25 cellular contexts compared by ENCODE assay signal in the genomic region with DNA sequence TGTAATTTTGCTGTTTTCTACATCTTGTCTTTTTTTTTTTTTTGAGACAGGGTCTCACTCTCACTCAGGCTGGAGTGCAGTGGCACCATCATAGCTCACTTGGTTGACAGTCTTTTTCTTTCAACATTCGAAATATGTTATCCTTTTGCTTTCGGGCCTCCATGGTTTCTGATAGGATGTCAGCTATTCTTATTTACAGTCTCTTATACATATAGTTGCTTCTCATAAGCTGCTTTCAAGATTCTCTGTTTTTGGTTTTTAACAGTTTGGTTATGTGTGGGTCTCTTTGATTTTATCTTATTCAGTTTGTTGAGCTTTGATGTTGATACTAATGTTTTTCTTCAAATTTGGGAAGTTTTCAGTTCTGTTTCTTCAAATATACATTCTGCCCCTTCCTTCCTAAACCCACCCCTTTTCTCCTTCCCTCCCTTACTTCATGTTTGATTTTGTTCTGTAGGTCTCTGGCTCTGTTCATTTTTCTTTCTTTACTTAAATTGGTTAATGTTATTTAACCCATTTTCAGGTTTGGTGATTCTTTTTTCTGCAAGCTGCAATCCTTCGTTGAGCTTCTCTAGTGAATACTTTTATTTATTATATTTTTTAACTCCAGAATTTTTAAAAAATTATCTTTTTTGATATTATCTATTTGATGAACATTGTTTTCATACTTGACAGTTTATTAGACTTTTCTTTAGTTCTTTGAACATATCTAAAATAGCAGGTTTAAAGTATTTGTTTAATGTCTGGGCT. TPM values are rescaled to one million over a fixed set of nuclear protein-coding genes. Genes with fewer than 3 reads are reported as not detected.
DNase-seq lines count a peak whose midpoint lies in the region; ATAC-seq lines count a peak whose summit lies in the region.
"Had no signal": no experiment of that assay in that cellular context is flagged by ENCODE, and none has a peak within 500 bp of the region (broad histone marks: within the 10 kb centered on the region; RNA-seq: fewer than 3 reads in every experiment).

No MANE protein-coding gene starts in this region.

- POLR2A ChIA-PET in CD4-positive, alpha-beta memory T cell (lab: Charles Lee; ENCODE audit: partially characterized antibody), result interaction anchor here (0.9 to 2.7 kb wide), 3 partner anchors 15 to 125 kb away, joined by 3 to 16 read pairs (median 3); a partner anchor contains a TSS

- no peak for ATAC-seq in activated naive CD8-positive, alpha-beta T cell treated with anti-CD3 and anti-CD28 coated beads, Interleukin-2, amount 50 U/mL, for 24 hours
- ATAC-seq in natural killer cell treated with Interleukin-12 subunit alpha and Interleukin-12 subunit beta and Interleukin-15 and Interleukin-18, amount 100 ng/mL, for 72 hours, result no peak
- ATAC-seq: lower lobe of right lung, mucosa of descending colon, right cardiac atrium had no signal

- no peaks in the 10 kb centered on the region for H3K36me3 ChIP-seq in CD4-positive, alpha-beta memory T cell (ENCODE audit: insufficient read depth, low read length)
- H3K36me3 ChIP-seq: colonic mucosa, lower lobe of right lung had no signal

- CTCF ChIA-PET in CD4-positive, alpha-beta memory T cell (lab: Charles Lee; ENCODE audit: partially characterized antibody), result interaction anchor here (1.0 to 1.2 kb wide), 2 partner anchors 18 to 21 kb away, joined by 3 to 4 read pairs; no protein-coding TSS in a partner anchor

- peaks cover 18% of the 10 kb centered on the region for H3K9me3 Mint-ChIP-seq in activated CD4-positive, alpha-beta T cell treated with anti-CD3 and anti-CD28 coated beads, Interleukin-2, amount 10 ng/mL, durations not matched to agents 24 days and 14 days
- H3K9me3 Mint-ChIP-seq in CD4-positive, alpha-beta memory T cell, result peaks cover 5 to 50% (median 23%) of the 10 kb centered on the region in 8 donors
- peaks cover 27% of the 10 kb centered on the region for H3K9me3 Mint-ChIP-seq in activated naive CD8-positive, alpha-beta T cell treated with anti-CD3 and anti-CD28 coated beads, Interleukin-2, amount 50 U/mL, for 24 hours
- no peaks in the 10 kb centered on the region for H3K9me3 Mint-ChIP-seq in natural killer cell treated with Interleukin-12 subunit alpha and Interleukin-12 subunit beta and Interleukin-15 and Interleukin-18, amount 100 ng/mL, for 72 hours

- DNase-seq in activated CD4-positive, alpha-beta T cell treated with anti-CD3 and anti-CD28 coated beads, Interleukin-2, amount 10 ng/mL, durations not matched to agents 24 days and 14 days, result no peak
- DNase-seq in activated CD4-positive, alpha-beta T cell treated with anti-CD3 and anti-CD28 coated beads for 1 hour, result no peak
- no peak for DNase-seq in CD4-positive, alpha-beta memory T cell
- DNase-seq in activated naive CD8-positive, alpha-beta T cell treated with anti-CD3 and anti-CD28 coated beads, Interleukin-2, amount 50 U/mL, for 24 hours, result no peak
- DNase-seq in natural killer cell treated with Interleukin-12 subunit alpha and Interleukin-12 subunit beta and Interleukin-15 and Interleukin-18, amount 100 ng/mL, for 72 hours (ENCODE audit: low spot score), result no peak
- no peak for DNase-seq in superior temporal gyrus (ENCODE audit: extremely low spot score)
- no peak for DNase-seq in NK-92 treated with Interleukin-12 subunit alpha and Interleukin-12 subunit beta, amount 100 ng/mL, for 24 hours (lab: John Stamatoyannopoulos, UW)
- no peak for DNase-seq in iPS-NIHi11 (ENCODE audit: low spot score)
- DNase-seq: 8988T; activated CD4-positive, alpha-beta T cell treated with anti-CD3 and anti-CD28 coated beads for 4 hours; amniotic stem cell; colonic mucosa; effector CD8-positive, alpha-beta T cell; EL; head of caudate nucleus; KBM-7; lower lobe of right lung; mucosa of descending colon; NCI-H1417 treated with DMSO at 0.1 percent for 48 hours; NCI-H2081; NCI-H82; right cardiac atrium; stimulated activated CD4-positive, alpha-beta T cell treated with anti-CD3 and anti-CD28 coated beads, Interleukin-4, amount 100 ng/mL, for 24 hours; stimulated activated naive CD4-positive, alpha-beta T cell had no signal

- H3K4me3 ChIP-seq in CD4-positive, alpha-beta memory T cell (ENCODE audit: low read length in 2 of 2), result no peak overlapping the region
- H3K4me3 ChIP-seq: colonic mucosa, lower lobe of right lung, mucosa of descending colon had no signal

- no peaks in the 10 kb centered on the region for H3K27me3 Mint-ChIP-seq in activated CD4-positive, alpha-beta T cell treated with anti-CD3 and anti-CD28 coated beads, Interleukin-2, amount 10 ng/mL, durations not matched to agents 24 days and 14 days
- H3K27me3 Mint-ChIP-seq in CD4-positive, alpha-beta memory T cell, result no peaks in the 10 kb centered on the region
- no peaks in the 10 kb centered on the region for H3K27me3 Mint-ChIP-seq in activated naive CD8-positive, alpha-beta T cell treated with anti-CD3 and anti-CD28 coated beads, Interleukin-2, amount 50 U/mL, for 24 hours
- H3K27me3 Mint-ChIP-seq in natural killer cell treated with Interleukin-12 subunit alpha and Interleukin-12 subunit beta and Interleukin-15 and Interleukin-18, amount 100 ng/mL, for 72 hours, result no peaks in the 10 kb centered on the region

- H3K36me3 Mint-ChIP-seq in activated CD4-positive, alpha-beta T cell treated with anti-CD3 and anti-CD28 coated beads, Interleukin-2, amount 10 ng/mL, durations not matched to agents 24 days and 14 days (ENCODE audit: low read depth), result peaks cover 42% of the 10 kb centered on the region
- peaks cover 55 to 60% of the 10 kb centered on the region in 2 donors for H3K36me3 Mint-ChIP-seq in CD4-positive, alpha-beta memory T cell
- peaks cover 58% of the 10 kb centered on the region for H3K36me3 Mint-ChIP-seq in activated naive CD8-positive, alpha-beta T cell treated with anti-CD3 and anti-CD28 coated beads, Interleukin-2, amount 50 U/mL, for 24 hours (ENCODE audit: low read depth)
- H3K36me3 Mint-ChIP-seq in natural killer cell treated with Interleukin-12 subunit alpha and Interleukin-12 subunit beta and Interleukin-15 and Interleukin-18, amount 100 ng/mL, for 72 hours, result peaks cover 13% of the 10 kb centered on the region

- intact Hi-C loops in activated CD4-positive, alpha-beta T cell treated with anti-CD3 and anti-CD28 coated beads, Interleukin-2, amount 10 ng/mL, durations not matched to agents 24 days and 14 days (cut with micrococcal nuclease), result loop anchor here (2.0 kb wide), 1 partner anchor 21 kb away; no protein-coding TSS in a partner anchor
- intact Hi-C loops in CD4-positive, alpha-beta memory T cell (cut with micrococcal nuclease), result loop anchor here (5.0 kb wide), 1 partner anchor 42 kb away; no protein-coding TSS in a partner anchor

- no peak overlapping the region for H3K27ac ChIP-seq in CD4-positive, alpha-beta memory T cell (ENCODE audit: low read depth, low read length)
- H3K27ac ChIP-seq: colonic mucosa, lower lobe of right lung had no signal

- H3K27me3 ChIP-seq in CD4-positive, alpha-beta memory T cell (ENCODE audit: insufficient read depth, low read length), result no peaks in the 10 kb centered on the region
- H3K27me3 ChIP-seq: colonic mucosa had no signal

- H3K4me1 Mint-ChIP-seq in activated CD4-positive, alpha-beta T cell treated with anti-CD3 and anti-CD28 coated beads, Interleukin-2, amount 10 ng/mL, durations not matched to agents 24 days and 14 days, result peaks cover 50% of the 10 kb centered on the region
- peaks cover 57 to 61% (median 58%) of the 10 kb centered on the region in 4 donors for H3K4me1 Mint-ChIP-seq in CD4-positive, alpha-beta memory T cell
- H3K4me1 Mint-ChIP-seq in activated naive CD8-positive, alpha-beta T cell treated with anti-CD3 and anti-CD28 coated beads, Interleukin-2, amount 50 U/mL, for 24 hours, result peaks cover 66% of the 10 kb centered on the region
- peaks cover 53 to 61% of the 10 kb centered on the region in 2 donors for H3K4me1 Mint-ChIP-seq in natural killer cell treated with Interleukin-12 subunit alpha and Interleukin-12 subunit beta and Interleukin-15 and Interleukin-18, amount 100 ng/mL, for 72 hours (ENCODE audit: low read depth in 2 of 2)

- peaks cover 60% of the 10 kb centered on the region for H3K4me1 ChIP-seq in CD4-positive, alpha-beta memory T cell (ENCODE audit: insufficient read depth, low read length)
- H3K4me1 ChIP-seq: colonic mucosa had no signal

- peak overlapping the region; percentile 7 for H3K4me3 Mint-ChIP-seq in activated CD4-positive, alpha-beta T cell treated with anti-CD3 and anti-CD28 coated beads, Interleukin-2, amount 10 ng/mL, durations not matched to agents 24 days and 14 days
- peak overlapping the region in 5 of 8 donors; percentile 15 to 64 (median 55) for H3K4me3 Mint-ChIP-seq in CD4-positive, alpha-beta memory T cell
- peak overlapping the region; percentile 59 for H3K4me3 Mint-ChIP-seq in activated naive CD8-positive, alpha-beta T cell treated with anti-CD3 and anti-CD28 coated beads, Interleukin-2, amount 50 U/mL, for 24 hours
- H3K4me3 Mint-ChIP-seq in natural killer cell treated with Interleukin-12 subunit alpha and Interleukin-12 subunit beta and Interleukin-15 and Interleukin-18, amount 100 ng/mL, for 72 hours, result peak overlapping the region; percentile 48
- H3K4me3 Mint-ChIP-seq: T-helper 1 cell treated with Interleukin-12 subunit alpha and Interleukin-12 subunit beta and Interleukin-4 antibody, amounts not matched to agents 30 μg/mL and 1 μg/mL, for 36 hours had no signal

- H3K27ac Mint-ChIP-seq in activated CD4-positive, alpha-beta T cell treated with anti-CD3 and anti-CD28 coated beads, Interleukin-2, amount 10 ng/mL, durations not matched to agents 24 days and 14 days, result peak overlapping the region; percentile 35
- H3K27ac Mint-ChIP-seq in CD4-positive, alpha-beta memory T cell, result peak overlapping the region in 3 of 7 donors; percentile 11 to 75 (median 13)
- peak overlapping the region; percentile 88 for H3K27ac Mint-ChIP-seq in activated naive CD8-positive, alpha-beta T cell treated with anti-CD3 and anti-CD28 coated beads, Interleukin-2, amount 50 U/mL, for 24 hours
- H3K27ac Mint-ChIP-seq in natural killer cell treated with Interleukin-12 subunit alpha and Interleukin-12 subunit beta and Interleukin-15 and Interleukin-18, amount 100 ng/mL, for 72 hours, result peak overlapping the region; percentile 21 to 69

- H3K9me3 ChIP-seq in CD4-positive, alpha-beta memory T cell (ENCODE audit: control insufficient read depth in 1 of 2, low read length in 2 of 2), result no peaks in the 10 kb centered on the region
- H3K9me3 ChIP-seq: colonic mucosa, mucosa of descending colon had no signal

RNA-seq across cellular contexts. Expression of a gene that starts 19.3 kb away (rescaled TPM):
- total RNA-seq in activated CD4-positive, alpha-beta T cell treated with anti-CD3 and anti-CD28 coated beads, Interleukin-2, amount 10 ng/mL, durations not matched to agents 24 days and 14 days, result 202 and 205 TPM in 2 replicates
- total RNA-seq in CD4-positive, alpha-beta memory T cell, result 100 to 1,000 TPM; 197 to 202 TPM
- polyA plus RNA-seq in CD4-positive, alpha-beta memory T cell, result 100 to 1,000 TPM; 578 to 662 TPM
- total RNA-seq in natural killer cell treated with Interleukin-12 subunit alpha and Interleukin-12 subunit beta and Interleukin-15 and Interleukin-18, amount 100 ng/mL, for 72 hours, result 100 to 1,000 TPM; 151 to 255 TPM

Comparison
In these comparisons a context has a peak if more than half of its experiments do, and no peak if none do; other contexts are left out.
1. H3K4me3 Mint-ChIP-seq: peak in every context shown above with its lines; median percentile 59 in activated naive CD8-positive, alpha-beta T cell treated with anti-CD3 and anti-CD28 coated beads, Interleukin-2, amount 50 U/mL, for 24 hours; 55 in CD4-positive, alpha-beta memory T cell; 48 in natural killer cell treated with Interleukin-12 subunit alpha and Interleukin-12 subunit beta and Interleukin-15 and Interleukin-18, amount 100 ng/mL, for 72 hours; 7 in activated CD4-positive, alpha-beta T cell treated with anti-CD3 and anti-CD28 coated beads, Interleukin-2, amount 10 ng/mL, durations not matched to agents 24 days and 14 days.